In the genomic region with DNA sequence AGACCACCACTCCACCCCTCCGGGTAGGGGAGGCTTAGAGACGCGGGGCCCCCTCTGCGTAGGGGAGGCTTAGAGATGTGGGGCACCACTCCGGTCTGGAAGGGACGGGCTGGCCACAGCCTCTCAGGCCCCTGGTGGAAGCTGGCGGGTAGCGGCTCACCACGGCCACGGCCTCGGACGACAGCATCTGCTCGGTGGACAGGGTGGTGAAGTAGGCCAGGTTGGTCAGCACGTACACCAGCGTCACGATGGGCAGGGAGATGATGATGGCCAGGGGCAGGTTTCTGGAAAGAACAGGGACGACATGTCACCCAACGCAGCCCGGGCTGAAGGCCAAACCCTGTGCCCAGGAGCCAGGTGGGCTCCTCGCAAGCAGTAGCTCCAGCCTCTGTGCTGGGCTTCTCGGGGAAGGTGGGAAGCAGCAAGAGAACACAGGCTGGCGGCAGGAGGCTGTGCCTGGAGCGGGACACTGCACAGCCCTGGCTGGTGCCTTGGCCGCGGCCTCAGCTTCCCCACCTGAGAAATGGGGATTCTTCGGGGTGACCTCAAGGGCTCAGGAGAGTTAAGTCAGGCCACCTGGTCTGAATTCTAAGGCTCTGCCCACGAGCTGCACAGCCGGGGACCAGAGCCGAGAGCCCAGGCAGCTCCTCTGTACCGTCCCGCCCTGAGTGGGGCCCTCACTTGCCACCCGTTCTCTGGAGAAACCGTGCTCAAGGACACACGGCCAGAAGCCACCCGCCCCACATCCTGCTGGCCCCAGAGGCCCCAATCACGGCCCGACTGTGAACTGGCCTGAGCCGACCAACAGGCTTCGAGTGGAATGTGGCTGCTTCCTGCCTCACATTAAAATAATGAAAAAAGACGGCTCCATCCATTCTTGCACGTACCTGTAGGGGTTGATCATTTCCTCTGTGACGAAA, we compare ENCODE assay signal across 24 cellular contexts. TPM values are rescaled to one million over a fixed set of nuclear protein-coding genes. Genes with fewer than 3 reads are reported as not detected.
DNase-seq lines count a peak whose midpoint lies in the region; ATAC-seq, FAIRE-seq and TF ChIP-seq lines count a peak whose summit lies in the region.
"Had no signal": no experiment of that assay in that cellular context is flagged by ENCODE, and none has a peak within 500 bp of the region (broad histone marks: within the 10 kb centered on the region; RNA-seq: fewer than 3 reads in every experiment).

No MANE protein-coding gene starts in this region.

- ATAC-seq in GM12878, result no peak
- no peak for ATAC-seq in GM19452 (IDR thresholded peaks at IDR 0.05; ENCODE audit: unreplicated experiment)
- ATAC-seq: sciatic nerve had no signal

- 94% methylated on average over 41 of the region's 42 CpGs for WGBS in GM12878 (ENCODE audit: insufficient coverage, insufficient replicate concordance, low lambda C conversion rate, missing lambda C conversion rate)

- no peak overlapping the region for H3K27ac ChIP-seq in GM12878 (ENCODE audit: control insufficient read depth, insufficient read depth)
- peak overlapping the region; percentile 56 for H3K27ac ChIP-seq in epithelial cell of prostate
- H3K27ac ChIP-seq in neural progenitor cell, result no peak overlapping the region
- peak overlapping the region in 1 of 4 donors; percentile 8 for H3K27ac ChIP-seq in Peyer's patch
- H3K27ac ChIP-seq: parathyroid adenoma, suprapubic skin had no signal

- intact Hi-C loops in Caco-2 (cut with micrococcal nuclease; ENCODE audit: unreplicated experiment), result no loop called here
- intact Hi-C loops in GM12878 (cut with micrococcal nuclease; ENCODE audit: unreplicated experiment), result no loop called here

- no peaks in the 10 kb centered on the region for H3K27me3 Mint-ChIP-seq in Caco-2 (ENCODE audit: insufficient read depth, unreplicated experiment)
- H3K27me3 Mint-ChIP-seq in neural progenitor cell (ENCODE audit: insufficient read depth, low read depth), result no peaks in the 10 kb centered on the region
- H3K27me3 Mint-ChIP-seq: activated CD4-positive, alpha-beta memory T cell treated with anti-CD3 and anti-CD28 coated beads, Interleukin-2, amount 10 ng/mL, durations not matched to agents 7 days and 5 days; CD4-positive, CD25-positive, alpha-beta regulatory T cell; memory B cell; naive B cell had no signal

- no peak overlapping the region for H3K4me3 Mint-ChIP-seq in Caco-2 (ENCODE audit: unreplicated experiment)
- no peak overlapping the region for H3K4me3 Mint-ChIP-seq in neural progenitor cell
- H3K4me3 Mint-ChIP-seq: activated CD4-positive, alpha-beta memory T cell treated with anti-CD3 and anti-CD28 coated beads, Interleukin-2, amount 10 ng/mL, durations not matched to agents 7 days and 5 days; CD4-positive, CD25-positive, alpha-beta regulatory T cell; memory B cell had no signal

- peak overlapping the region; percentile 13 for H3K27ac Mint-ChIP-seq in Caco-2 (ENCODE audit: unreplicated experiment)
- H3K27ac Mint-ChIP-seq in neural progenitor cell, result peak overlapping the region; percentile 74
- H3K27ac Mint-ChIP-seq: activated CD4-positive, alpha-beta memory T cell treated with anti-CD3 and anti-CD28 coated beads, Interleukin-2, amount 10 ng/mL, durations not matched to agents 7 days and 5 days; memory B cell had no signal

- FAIRE-seq in GM12878 (lab: Jason Lieb, UNC), result no peak

- H3K4me1 Mint-ChIP-seq in Caco-2 (ENCODE audit: low read depth, unreplicated experiment), result peaks cover 5% of the 10 kb centered on the region
- H3K4me1 Mint-ChIP-seq in neural progenitor cell, result peaks cover 12% of the 10 kb centered on the region

- TF ChIP-seq RAD21 in GM12878 (IDR thresholded peaks at IDR 0.05; ENCODE audit: insufficient read depth, low read depth, low read length), result no peak

- no peak for TF ChIP-seq CTCF in Caco-2 (IDR thresholded peaks at IDR 0.05; ENCODE audit: insufficient read depth in 1 of 2, low read depth in 1 of 2, low read length in 1 of 2, severe bottlenecking in 1 of 2, unreplicated experiment in 1 of 2)
- no peak for TF ChIP-seq CTCF in GM12878 (IDR thresholded peaks at IDR 0.05 in 2 of 3, conservative IDR thresholded peaks at IDR 0.05 in 1 of 3; ENCODE audit: control insufficient read depth in 2 of 3, extremely low read depth in 1 of 3, insufficient read depth in 1 of 3, low read depth in 3 of 3, low read length in 3 of 3)
- no peak for TF ChIP-seq CTCF in neural progenitor cell (IDR thresholded peaks at IDR 0.05)
- no peak for TF ChIP-seq CTCF in Peyer's patch (IDR thresholded peaks at IDR 0.05)

- TF ChIP-seq POLR2A in GM12878 (IDR thresholded peaks at IDR 0.05; ENCODE audit: low read depth, low read length) (peak; percentile 42), Peyer's patch (IDR thresholded peaks at IDR 0.05) (no peak)

- H3K9me3 ChIP-seq in Caco-2 (no peaks in the 10 kb centered on the region), GM12878 (replicated peaks; ENCODE audit: control insufficient read depth, insufficient read depth, low read length) (no peaks in the 10 kb centered on the region), neural progenitor cell (ENCODE audit: low read depth) (no peaks in the 10 kb centered on the region), Peyer's patch (no peaks in the 10 kb centered on the region)
- H3K9me3 ChIP-seq: suprapubic skin had no signal

- peaks cover 100% of the 10 kb centered on the region for H3K36me3 Mint-ChIP-seq in Caco-2 (ENCODE audit: insufficient read depth, unreplicated experiment)
- no peaks in the 10 kb centered on the region for H3K36me3 Mint-ChIP-seq in neural progenitor cell
- H3K36me3 Mint-ChIP-seq: naive B cell had no signal

- TF ChIP-seq EP300 in GM12878 (IDR thresholded peaks at IDR 0.05; ENCODE audit: borderline replicate concordance in 1 of 2, control insufficient read depth in 1 of 2, low read depth in 2 of 2, low read length in 2 of 2), result no peak

- H2AFZ ChIP-seq in GM12878 (ENCODE audit: control insufficient read depth, low read depth, low read length), result no peak overlapping the region
- no peak overlapping the region for H2AFZ ChIP-seq in neural progenitor cell (replicated peaks)
- H2AFZ ChIP-seq: parathyroid adenoma had no signal

- H3K4me2 ChIP-seq in GM12878 (ENCODE audit: control insufficient read depth, insufficient read depth) (no peak overlapping the region), neural progenitor cell (peak overlapping the region; percentile 18)

- no TSS peak for BruUV-seq in Caco-2 (replicated peaks; lab: Mats Ljungman, UMichigan)
- BruUV-seq in GM12878 (replicated peaks; lab: Mats Ljungman, UMichigan), result no TSS peak

- peaks cover 3% of the 10 kb centered on the region for H3K79me2 ChIP-seq in GM12878 (ENCODE audit: control insufficient read depth, insufficient read depth, low read length)
- H3K79me2 ChIP-seq in neural progenitor cell (ENCODE audit: low read depth), result no peaks in the 10 kb centered on the region
- H3K79me2 ChIP-seq: parathyroid adenoma had no signal

- in situ Hi-C loops in GM12878 (cut with MboI), result no loop called here

- H4K20me1 ChIP-seq in GM12878 (ENCODE audit: control insufficient read depth, insufficient read depth) (no peaks in the 10 kb centered on the region), neural progenitor cell (ENCODE audit: low read depth) (peaks cover 3% of the 10 kb centered on the region)

- H3F3A ChIP-seq in neural progenitor cell (ENCODE audit: low read depth), result no peaks in the 10 kb centered on the region

- POLR2A ChIA-PET in Caco-2 (lab: Charles Lee) (no interaction called here), GM12878 (lab: Charles Lee) (no interaction called here)

- DNase-seq in Caco-2 (no peak), GM12878 (ENCODE audit: low read depth, low spot score) (no peak), epithelial cell of prostate (ENCODE audit: low read depth, low spot score) (no peak), neural progenitor cell (ENCODE audit: low spot score) (no peak), Peyer's patch (no peak), H4 (ENCODE audit: low spot score) (no peak), NCI-H1930 (lab: John Stamatoyannopoulos, UW) (no peak)
- DNase-seq: activated CD4-positive, alpha-beta memory T cell treated with anti-CD3 and anti-CD28 coated beads, Interleukin-2, amount 10 ng/mL, durations not matched to agents 7 days and 5 days; activated T-cell treated with anti-CD3 and anti-CD28 coated beads for 4 hours; anterior cingulate cortex; CD4-positive, CD25-positive, alpha-beta regulatory T cell; effector CD4-positive, alpha-beta T cell; naive B cell; NCI-H1048; NCI-H2029; NCI-H226; NCI-H774; SHP77 treated with DMSO at 0.1 percent for 48 hours; SW 1271 had no signal

- no peak overlapping the region for H3K4me3 ChIP-seq in Caco-2 (ENCODE audit: low read depth, low read length)
- H3K4me3 ChIP-seq in GM12878, result no peak overlapping the region
- no peak overlapping the region for H3K4me3 ChIP-seq in neural progenitor cell
- H3K4me3 ChIP-seq in Peyer's patch, result no peak overlapping the region
- H3K4me3 ChIP-seq: suprapubic skin had no signal

- H3K4me1 ChIP-seq in Caco-2, result peaks cover 14% of the 10 kb centered on the region; the same call in 1 of the 2 replicates
- no peaks in the 10 kb centered on the region for H3K4me1 ChIP-seq in GM12878 (ENCODE audit: control insufficient read depth, insufficient read depth, low read length)
- peaks cover 10% of the 10 kb centered on the region for H3K4me1 ChIP-seq in neural progenitor cell
- H3K4me1 ChIP-seq in Peyer's patch, result peaks cover 0 to 12% (median 0%) of the 10 kb centered on the region in 4 donors
- H3K4me1 ChIP-seq: parathyroid adenoma, suprapubic skin had no signal

- SMC1A ChIA-PET in GM12878 (lab: Charles Lee; ENCODE audit: uncharacterized antibody, unreplicated experiment), result interaction anchor here (1.4 kb wide), 1 partner anchor 10 kb away, joined by 3 read pairs; no protein-coding TSS in a partner anchor

- H3K36me3 ChIP-seq in Caco-2 (ENCODE audit: control insufficient read depth, insufficient read depth, low read length) (peaks cover 13% of the 10 kb centered on the region), GM12878 (ENCODE audit: control insufficient read depth in 2 of 2, insufficient read depth in 2 of 2, low read length in 1 of 2) (peaks cover 29 to 77% of the 10 kb centered on the region in 2 experiments), neural progenitor cell (no peaks in the 10 kb centered on the region), Peyer's patch (peaks cover 0 to 25% (median 0%) of the 10 kb centered on the region in 3 donors)

- CTCF ChIA-PET in Caco-2 (lab: Charles Lee) (interaction anchor here (0.5 to 1.6 kb wide), 4 partner anchors 10 to 75 kb away, joined by 3 to 5 read pairs (median 4); no protein-coding TSS in a partner anchor), GM12878 (lab: Yijun Ruan, JAX) (interaction anchor here (0.9 to 2.5 kb wide), 3 partner anchors 10 to 61 kb away, joined by 3 to 9 read pairs (median 6); no protein-coding TSS in a partner anchor)

- RAD21 ChIA-PET in GM12878 (lab: Charles Lee; ENCODE audit: unreplicated experiment), result interaction anchor here (1.6 kb wide), 1 partner anchor 10 kb away, joined by 5 read pairs; no protein-coding TSS in a partner anchor

- H3K27me3 ChIP-seq in Caco-2 (replicated peaks; ENCODE audit: control insufficient read depth, insufficient read depth, low read length) (no peaks in the 10 kb centered on the region), GM12878 (replicated peaks in 1 of 2; ENCODE audit: control insufficient read depth in 2 of 2, insufficient read depth in 2 of 2, low read length in 1 of 2) (no peaks in the 10 kb centered on the region), neural progenitor cell (no peaks in the 10 kb centered on the region), Peyer's patch (no peaks in the 10 kb centered on the region)
- H3K27me3 ChIP-seq: suprapubic skin had no signal

- H3K9ac ChIP-seq in GM12878 (ENCODE audit: control insufficient read depth, insufficient read depth, low read length), result no peak overlapping the region
- H3K9ac ChIP-seq in neural progenitor cell, result no peak overlapping the region
- H3K9ac ChIP-seq: parathyroid adenoma had no signal

- H3K9me3 Mint-ChIP-seq in Caco-2 (ENCODE audit: unreplicated experiment) (no peaks in the 10 kb centered on the region), neural progenitor cell (no peaks in the 10 kb centered on the region)
- H3K9me3 Mint-ChIP-seq: activated CD4-positive, alpha-beta memory T cell treated with anti-CD3 and anti-CD28 coated beads, Interleukin-2, amount 10 ng/mL, durations not matched to agents 7 days and 5 days; CD4-positive, CD25-positive, alpha-beta regulatory T cell; memory B cell; naive B cell had no signal

RNA-seq across cellular contexts. Expression of a gene that starts 29.5 kb away (rescaled TPM):
- total RNA-seq in Caco-2 (2022) (495 and 534 TPM in 2 replicates), GM12878 (2014; rRNA removed) (29.8 and 33.4 TPM in 2 replicates), GM12878 (2014; rRNA removed; fragmentation: Illumina TruSeq; extraction: Trizol) (11.4 and 13.0 TPM in 2 replicates), GM12878 (2021) (95.1 and 101 TPM in 2 replicates), neural progenitor cell (ENCODE audit: low replicate concordance) (2.8 and 8.8 TPM in 2 replicates), Peyer's patch (1 to 10 TPM; 3.2 to 4.7 (median 3.9) TPM)
- 30.6 and 32.7 TPM in 2 replicates for total RNA-seq in GM12878 (2013; cell fraction: nucleolus; rRNA removed)
- polyA plus RNA-seq in GM12878 (2011; ENCODE audit: low read depth), result 25.8 TPM
- polyA plus RNA-seq in GM12878 (2011; rRNA removed) (4.8 and 8.6 TPM in 2 replicates), GM12878 (2014; fragmentation: Illumina TruSeq; extraction: Trizol) (10.1 and 38.1 TPM in 2 replicates), GM12878 (2014; fragmentation: Nextera tagmentation; extraction: Ambion mirVana) (1 to 10 TPM; 2.3 to 4.2 TPM), GM12878 (2014; rRNA removed) (44.5 and 51.5 TPM in 2 replicates), GM12878 (2016; fragmentation: Nextera tagmentation; extraction: Ambion mirVana) (10 to 100 TPM; 55.0 to 56.2 TPM)
- polyA plus RNA-seq in GM12878 (2011; cell fraction: cytosol; rRNA removed), result 15.8 and 16.8 TPM in 2 replicates
- 25.1 and 32.3 TPM in 2 replicates for polyA plus RNA-seq in GM12878 (2011; cell fraction: nucleus; rRNA removed)
- polyA plus RNA-seq in GM12878 (2012), result 45.2 and 60.4 TPM in 2 replicates
- polyA minus RNA-seq in GM12878 (2011; rRNA and poly(A)+ RNA removed), result 10.7 and 17.2 TPM in 2 replicates
- polyA minus RNA-seq in GM12878 (2011; cell fraction: cytosol; rRNA and poly(A)+ RNA removed), result 20.3 and 21.6 TPM in 2 replicates
- polyA minus RNA-seq in GM12878 (2011; cell fraction: nucleus; rRNA and poly(A)+ RNA removed), result 10.8 and 18.6 TPM in 2 replicates
- total RNA-seq in H4 (2014; rRNA removed; shearing (Covaris generic)), result 143 and 153 TPM in 2 replicates
